36 cellular contexts compared by ENCODE assay signal in the genomic region with DNA sequence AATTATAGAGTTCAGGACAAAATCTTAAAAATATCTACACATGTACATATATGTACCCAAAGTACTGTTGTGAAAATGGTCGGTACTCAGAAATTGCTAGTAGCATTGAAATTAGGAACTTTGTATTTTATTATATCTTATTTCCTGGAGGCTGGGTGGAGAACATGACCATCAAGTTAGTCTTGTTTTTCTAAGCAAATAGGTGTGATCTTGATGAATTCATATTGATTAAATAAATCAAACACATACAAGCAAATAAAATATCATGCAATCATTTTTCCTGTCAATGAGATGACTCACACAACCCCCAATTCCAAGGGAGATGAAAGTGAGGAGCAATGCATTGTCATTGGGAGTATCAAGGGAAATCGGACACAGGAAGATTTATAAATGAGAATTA. TPM values are rescaled to one million over a fixed set of nuclear protein-coding genes. Genes with fewer than 3 reads are reported as not detected.
"Had no signal": no experiment of that assay in that cellular context is flagged by ENCODE, and none has a peak within 500 bp of the region (broad histone marks: within the 10 kb centered on the region; RNA-seq: fewer than 3 reads in every experiment).

No MANE protein-coding gene starts in this region.

- H3K9me3 Mint-ChIP-seq: activated B cell treated with CpG ODN at 0.5 μM for 24 hours; activated CD4-positive, alpha-beta T cell treated with anti-CD3 and anti-CD28 coated beads, Interleukin-2, amount 10 ng/mL, durations not matched to agents 24 days and 14 days; activated CD8-positive, alpha-beta T cell treated with anti-CD3 and anti-CD28 coated beads for 36 hours had no signal

- H3K27me3 ChIP-seq: adrenal gland, body of pancreas, brain microvascular endothelial cell, breast epithelium had no signal

- H3K4me3 ChIP-seq: adrenal gland, body of pancreas, breast epithelium had no signal

- H3K36me3 ChIP-seq: adrenal gland, brain microvascular endothelial cell, breast epithelium had no signal

- DNase-seq: activated B cell treated with CpG ODN at 0.5 μM for 24 hours; activated CD4-positive, alpha-beta memory T cell treated with anti-CD3 and anti-CD28 coated beads for 36 hours; activated CD4-positive, alpha-beta T cell treated with anti-CD3 and anti-CD28 coated beads for 4 hours; activated CD4-positive, alpha-beta T cell treated with anti-CD3 and anti-CD28 coated beads, Interleukin-2, amount 10 ng/mL, durations not matched to agents 24 days and 14 days; activated CD4-positive, alpha-beta T cell treated with anti-CD3 and anti-CD28 coated beads, Interleukin-2, amount 50 U/mL, for 1 hour; activated CD4-positive, alpha-beta T cell treated with anti-CD3 and anti-CD28 coated beads, Interleukin-2, amount 50 U/mL, for 4 hours; activated CD4-positive, CD25-positive, alpha-beta regulatory T cell treated with anti-CD3 and anti-CD28 coated beads, Interleukin-2, amount 50 U/mL, for 72 hours; activated CD8-positive, alpha-beta memory T cell treated with anti-CD3 and anti-CD28 coated beads, Interleukin-2, amount 50 U/mL, for 4 hours; activated CD8-positive, alpha-beta T cell treated with anti-CD3 and anti-CD28 coated beads for 36 hours; activated effector memory CD4-positive, alpha-beta T cell treated with anti-CD3 and anti-CD28 coated beads, Interleukin-2, amount 50 U/mL, for 16 hours; activated gamma-delta T cell treated with Interleukin-2 at 50 U/mL for 16 hours; activated naive CD4-positive, alpha-beta T cell; activated naive CD4-positive, alpha-beta T cell treated with anti-CD3 and anti-CD28 coated beads for 36 hours; activated naive CD4-positive, alpha-beta T cell treated with anti-CD3 and anti-CD28 coated beads, Interleukin-2, amount 50 U/mL, for 16 hours; activated naive CD8-positive, alpha-beta T cell treated with anti-CD3 and anti-CD28 coated beads for 36 hours; activated T-cell treated with anti-CD3 and anti-CD28 coated beads for 4 hours; activated T-cell treated with anti-CD3 and anti-CD28 coated beads, Interleukin-2, amount 50 U/mL, for 1 hour; activated T-cell treated with anti-CD3 and anti-CD28 coated beads, Interleukin-2, amount 50 U/mL, for 4 hours; activated T-cell treated with anti-CD3 and anti-CD28 coated beads, Interleukin-2, amount 50 U/mL, for 72 hours; adrenal gland; amniotic stem cell; aorta; body of pancreas; brain microvascular endothelial cell; central memory CD4-positive, alpha-beta T cell; T-helper 2 cell; T-helper 9 cell had no signal

- H3K27ac ChIP-seq: adrenal gland, body of pancreas, brain microvascular endothelial cell, breast epithelium, VCaP had no signal

- H3K4me3 Mint-ChIP-seq: activated B cell treated with CpG ODN at 0.5 μM for 24 hours; activated CD4-positive, alpha-beta memory T cell treated with anti-CD3 and anti-CD28 coated beads for 36 hours; activated CD4-positive, alpha-beta T cell treated with anti-CD3 and anti-CD28 coated beads, Interleukin-2, amount 10 ng/mL, durations not matched to agents 24 days and 14 days; activated CD8-positive, alpha-beta T cell treated with anti-CD3 and anti-CD28 coated beads for 36 hours; activated naive CD4-positive, alpha-beta T cell treated with anti-CD3 and anti-CD28 coated beads for 36 hours; activated naive CD8-positive, alpha-beta T cell treated with anti-CD3 and anti-CD28 coated beads for 36 hours; activated T-cell treated with anti-CD3 and anti-CD28 coated beads, Interleukin-2, amount 50 U/mL, for 4 hours; activated T-cell treated with anti-CD3 and anti-CD28 coated beads, Interleukin-2, amount 50 U/mL, for 72 hours; activated T-helper 1 cell treated with anti-CD3 and anti-CD28 coated beads, Interleukin-12 subunit alpha, Interleukin-12 subunit beta, Interleukin-2, Interleukin-4 antibody, amounts not matched to agents 30 ng/mL and 10 ng/mL and 1 ng/mL, durations not matched to agents 14 hours and 24 hours and 36 hours; activated T-helper 17 cell treated with anti-CD3 and anti-CD28 coated beads, Interleukin-2, amount 50 U/mL, for 72 hours; T-helper 1 cell treated with Interleukin-12 subunit alpha and Interleukin-12 subunit beta and Interleukin-4 antibody, amounts not matched to agents 30 μg/mL and 1 μg/mL, for 36 hours; T-helper 2 cell treated with Interferon-gamma antibody and Interleukin-4, amounts not matched to agents 5 μg/mL and 100 μg/mL, for 36 hours had no signal

- H3K27ac Mint-ChIP-seq: activated B cell treated with CpG ODN at 0.5 μM for 24 hours; activated CD4-positive, alpha-beta memory T cell treated with anti-CD3 and anti-CD28 coated beads for 36 hours; activated CD4-positive, alpha-beta T cell treated with anti-CD3 and anti-CD28 coated beads, Interleukin-2, amount 10 ng/mL, durations not matched to agents 24 days and 14 days; activated CD8-positive, alpha-beta T cell treated with anti-CD3 and anti-CD28 coated beads for 36 hours; activated naive CD4-positive, alpha-beta T cell treated with anti-CD3 and anti-CD28 coated beads for 36 hours; activated naive CD4-positive, alpha-beta T cell treated with anti-CD3 and anti-CD28 coated beads, Interleukin-2, amount 50 U/mL, for 72 hours; activated naive CD8-positive, alpha-beta T cell treated with anti-CD3 and anti-CD28 coated beads for 36 hours; activated T-cell treated with anti-CD3 and anti-CD28 coated beads, Interleukin-2, amount 50 U/mL, for 72 hours; activated T-helper 1 cell treated with anti-CD3 and anti-CD28 coated beads, Interleukin-12 subunit alpha, Interleukin-12 subunit beta, Interleukin-2, Interleukin-4 antibody, amounts not matched to agents 30 ng/mL and 10 ng/mL and 1 ng/mL, durations not matched to agents 14 hours and 24 hours and 36 hours; activated T-helper 17 cell treated with anti-CD3 and anti-CD28 coated beads, Interleukin-2, amount 50 U/mL, for 72 hours; T-helper 1 cell treated with Interleukin-12 subunit alpha and Interleukin-12 subunit beta and Interleukin-4 antibody, amounts not matched to agents 30 μg/mL and 1 μg/mL, for 36 hours; T-helper 2 cell treated with Interferon-gamma antibody and Interleukin-4, amounts not matched to agents 5 μg/mL and 100 μg/mL, for 36 hours had no signal

- ATAC-seq: activated CD8-positive, alpha-beta T cell treated with anti-CD3 and anti-CD28 coated beads for 36 hours; activated naive CD4-positive, alpha-beta T cell treated with anti-CD3 and anti-CD28 coated beads, Interleukin-2, amount 50 U/mL, for 72 hours; activated T-cell treated with anti-CD3 and anti-CD28 coated beads, Interleukin-2, amount 50 U/mL, for 4 hours; activated T-cell treated with anti-CD3 and anti-CD28 coated beads, Interleukin-2, amount 50 U/mL, for 72 hours; activated T-helper 17 cell treated with anti-CD3 and anti-CD28 coated beads, Interleukin-2, amount 50 U/mL, for 72 hours; body of pancreas had no signal

- H3K27me3 Mint-ChIP-seq: activated B cell treated with CpG ODN at 0.5 μM for 24 hours; activated CD4-positive, alpha-beta memory T cell treated with anti-CD3 and anti-CD28 coated beads for 36 hours; activated CD4-positive, alpha-beta T cell treated with anti-CD3 and anti-CD28 coated beads, Interleukin-2, amount 10 ng/mL, durations not matched to agents 24 days and 14 days; activated CD8-positive, alpha-beta T cell treated with anti-CD3 and anti-CD28 coated beads for 36 hours; activated naive CD8-positive, alpha-beta T cell treated with anti-CD3 and anti-CD28 coated beads for 36 hours; activated T-helper 17 cell treated with anti-CD3 and anti-CD28 coated beads, Interleukin-2, amount 50 U/mL, for 72 hours had no signal

- H3K4me1 ChIP-seq: adrenal gland, breast epithelium had no signal

- H3K4me1 Mint-ChIP-seq: activated B cell treated with CpG ODN at 0.5 μM for 24 hours; activated CD4-positive, alpha-beta T cell treated with anti-CD3 and anti-CD28 coated beads, Interleukin-2, amount 10 ng/mL, durations not matched to agents 24 days and 14 days; activated naive CD8-positive, alpha-beta T cell treated with anti-CD3 and anti-CD28 coated beads for 36 hours; activated T-helper 17 cell treated with anti-CD3 and anti-CD28 coated beads, Interleukin-2, amount 50 U/mL, for 72 hours had no signal

- H3K36me3 Mint-ChIP-seq: activated CD4-positive, alpha-beta memory T cell treated with anti-CD3 and anti-CD28 coated beads for 36 hours; activated naive CD8-positive, alpha-beta T cell treated with anti-CD3 and anti-CD28 coated beads for 36 hours had no signal

- H3K9me3 ChIP-seq: adrenal gland, body of pancreas, breast epithelium had no signal

RNA-seq across cellular contexts. Expression of a gene that starts 18.0 kb away (rescaled TPM):
- total RNA-seq: activated B cell treated with CpG ODN at 0.5 μM for 24 hours; activated CD4-positive, alpha-beta memory T cell treated with anti-CD3 and anti-CD28 coated beads for 36 hours; activated CD4-positive, alpha-beta T cell treated with anti-CD3 and anti-CD28 coated beads, Interleukin-2, amount 10 ng/mL, durations not matched to agents 24 days and 14 days; activated CD8-positive, alpha-beta memory T cell treated with anti-CD3 and anti-CD28 coated beads for 36 hours; activated CD8-positive, alpha-beta T cell treated with anti-CD3 and anti-CD28 coated beads for 36 hours; activated naive CD4-positive, alpha-beta T cell treated with anti-CD3 and anti-CD28 coated beads for 36 hours; activated naive CD4-positive, alpha-beta T cell treated with anti-CD3 and anti-CD28 coated beads, Interleukin-2, amount 50 U/mL, for 72 hours; activated naive CD8-positive, alpha-beta T cell treated with anti-CD3 and anti-CD28 coated beads for 36 hours; activated T-cell treated with anti-CD3 and anti-CD28 coated beads, Interleukin-2, amount 50 U/mL, for 4 hours; activated T-cell treated with anti-CD3 and anti-CD28 coated beads, Interleukin-2, amount 50 U/mL, for 72 hours; activated T-helper 1 cell treated with anti-CD3 and anti-CD28 coated beads, Interleukin-12 subunit alpha, Interleukin-12 subunit beta, Interleukin-2, Interleukin-4 antibody, amounts not matched to agents 30 ng/mL and 10 ng/mL and 1 ng/mL, durations not matched to agents 14 hours and 24 hours and 36 hours; activated T-helper 17 cell treated with anti-CD3 and anti-CD28 coated beads, Interleukin-2, amount 50 U/mL, for 72 hours; aorta; breast epithelium; cardiac septum had no signal
